In genomic region chr5:59025734-59026133, GRCh38 we compare ENCODE assay signal across 23 cellular contexts.
DNase-seq lines count a peak whose midpoint lies in the region; ATAC-seq and TF ChIP-seq lines count a peak whose summit lies in the region.
"Had no signal": no experiment of that assay in that cellular context is flagged by ENCODE, and none has a peak within 500 bp of the region (broad histone marks: within the 10 kb centered on the region; RNA-seq: fewer than 3 reads in every experiment).

No MANE protein-coding gene starts in this region.

- POLR2A ChIA-PET in Caco-2 (lab: Charles Lee): no interaction called here

- H3K27ac ChIP-seq in heart left ventricle (peak overlapping the region in 1 of 12 donors; percentile 41), psoas muscle (peak overlapping the region; percentile 52), Peyer's patch (no peak overlapping the region)
- H3K27ac ChIP-seq: epithelial cell of prostate, right lobe of liver, vagina had no signal

- CTCF ChIA-PET in Caco-2 (lab: Charles Lee): no interaction called here

- TF ChIP-seq CTCF in Caco-2 (IDR thresholded peaks at IDR 0.05; ENCODE audit: insufficient read depth in 1 of 2, low read depth in 1 of 2, low read length in 1 of 2, severe bottlenecking in 1 of 2, unreplicated experiment in 1 of 2) (no peak), heart left ventricle (IDR thresholded peaks at IDR 0.05) (no peak), psoas muscle (IDR thresholded peaks at IDR 0.05) (no peak), Peyer's patch (IDR thresholded peaks at IDR 0.05) (no peak)

- no peak overlapping the region for H3K4me3 Mint-ChIP-seq in Caco-2 (ENCODE audit: unreplicated experiment)
- peak overlapping the region in 1 of 2 donors; percentile 39 for H3K4me3 Mint-ChIP-seq in stimulated activated naive CD8-positive, alpha-beta T cell treated with anti-CD3 and anti-CD28 coated beads, Interleukin-15, amount 100 ng/mL, for 72 hours
- H3K4me3 Mint-ChIP-seq: activated naive CD4-positive, alpha-beta T cell treated with anti-CD3 and anti-CD28 coated beads, Interleukin-2, amount 10 ng/mL, durations not matched to agents 7 days and 5 days had no signal

- intact Hi-C loops in Caco-2 (cut with micrococcal nuclease; ENCODE audit: unreplicated experiment): no loop called here
- intact Hi-C loops in heart left ventricle (cut with DNase I): no loop called here
- intact Hi-C loops in psoas muscle (cut with DNase I): no loop called here

- TF ChIP-seq POLR2A in heart left ventricle (IDR thresholded peaks at IDR 0.05) (no peak), Peyer's patch (IDR thresholded peaks at IDR 0.05) (no peak)

- no peaks in the 10 kb centered on the region for H3K9me3 Mint-ChIP-seq in Caco-2 (ENCODE audit: unreplicated experiment)
- no peaks in the 10 kb centered on the region for H3K9me3 Mint-ChIP-seq in stimulated activated naive CD8-positive, alpha-beta T cell treated with anti-CD3 and anti-CD28 coated beads, Interleukin-15, amount 100 ng/mL, for 72 hours
- H3K9me3 Mint-ChIP-seq: activated T-cell treated with anti-CD3 and anti-CD28 coated beads, Interleukin-2, amount 50 U/mL, for 72 hours had no signal

- H3K27ac Mint-ChIP-seq in Caco-2 (ENCODE audit: unreplicated experiment): no peak overlapping the region
- H3K27ac Mint-ChIP-seq in stimulated activated naive CD8-positive, alpha-beta T cell treated with anti-CD3 and anti-CD28 coated beads, Interleukin-15, amount 100 ng/mL, for 72 hours: no peak overlapping the region
- H3K27ac Mint-ChIP-seq: activated naive CD4-positive, alpha-beta T cell treated with anti-CD3 and anti-CD28 coated beads, Interleukin-2, amount 10 ng/mL, durations not matched to agents 7 days and 5 days; activated T-cell treated with anti-CD3 and anti-CD28 coated beads, Interleukin-2, amount 50 U/mL, for 72 hours; naive thymus-derived CD4-positive, alpha-beta T cell; T-cell had no signal

- peaks cover 46% of the 10 kb centered on the region for H3K4me1 ChIP-seq in Caco-2
- H3K4me1 ChIP-seq in heart left ventricle: peaks cover 0 to 15% (median 0%) of the 10 kb centered on the region in 12 donors
- H3K4me1 ChIP-seq in psoas muscle: peaks cover 40% of the 10 kb centered on the region
- no peaks in the 10 kb centered on the region for H3K4me1 ChIP-seq in Peyer's patch
- H3K4me1 ChIP-seq: right lobe of liver, vagina had no signal

- H3K4me3 ChIP-seq in Caco-2 (ENCODE audit: low read depth, low read length): no peak overlapping the region
- no peak overlapping the region for H3K4me3 ChIP-seq in heart left ventricle
- H3K4me3 ChIP-seq in psoas muscle: no peak overlapping the region
- H3K4me3 ChIP-seq in Peyer's patch: no peak overlapping the region
- H3K4me3 ChIP-seq: gastrocnemius medialis, right lobe of liver, vagina had no signal

- H3K36me3 ChIP-seq in Caco-2 (ENCODE audit: control insufficient read depth, insufficient read depth, low read length): no peaks in the 10 kb centered on the region
- peaks cover 0 to 7% (median 0%) of the 10 kb centered on the region in 9 donors for H3K36me3 ChIP-seq in heart left ventricle
- H3K36me3 ChIP-seq in psoas muscle (ENCODE audit: insufficient read depth in 1 of 2, low read depth in 1 of 2): peaks cover 5 to 12% of the 10 kb centered on the region in 2 donors
- no peaks in the 10 kb centered on the region for H3K36me3 ChIP-seq in Peyer's patch
- H3K36me3 ChIP-seq: gastrocnemius medialis, vagina had no signal

- peaks cover 46% of the 10 kb centered on the region for H3K4me1 Mint-ChIP-seq in Caco-2 (ENCODE audit: low read depth, unreplicated experiment)
- H3K4me1 Mint-ChIP-seq in stimulated activated naive CD8-positive, alpha-beta T cell treated with anti-CD3 and anti-CD28 coated beads, Interleukin-15, amount 100 ng/mL, for 72 hours: peaks cover 68% of the 10 kb centered on the region

- H3K27me3 Mint-ChIP-seq in Caco-2 (ENCODE audit: insufficient read depth, unreplicated experiment): no peaks in the 10 kb centered on the region
- no peaks in the 10 kb centered on the region for H3K27me3 Mint-ChIP-seq in stimulated activated naive CD8-positive, alpha-beta T cell treated with anti-CD3 and anti-CD28 coated beads, Interleukin-15, amount 100 ng/mL, for 72 hours
- H3K27me3 Mint-ChIP-seq: activated naive CD4-positive, alpha-beta T cell treated with anti-CD3 and anti-CD28 coated beads, Interleukin-2, amount 10 ng/mL, durations not matched to agents 7 days and 5 days; CD4-positive, alpha-beta memory T cell; naive thymus-derived CD4-positive, alpha-beta T cell; T-cell had no signal

- WGBS in heart left ventricle, 4 donors: 88 to 97% (median 95%) methylated on average over 1 of the region's 1 CpG
- 95 to 100% (median 97%) methylated on average over 1 of the region's 1 CpG for WGBS in psoas muscle, 3 donors

- DNase-seq in Caco-2 (peak; percentile 77 to 79), NCI-H69 (lab: John Stamatoyannopoulos, UW) (peak; percentile 36), heart left ventricle (no peak), psoas muscle (no peak), amniotic stem cell (lab: John Stamatoyannopoulos, UW) (no peak), Peyer's patch (no peak)
- DNase-seq in stimulated activated naive CD8-positive, alpha-beta T cell treated with anti-CD3 and anti-CD28 coated beads, Interleukin-15, amount 100 ng/mL, for 72 hours: no peak
- DNase-seq: activated naive CD4-positive, alpha-beta T cell treated with anti-CD3 and anti-CD28 coated beads, Interleukin-2, amount 10 ng/mL, durations not matched to agents 7 days and 5 days; activated T-cell treated with anti-CD3 and anti-CD28 coated beads, Interleukin-2, amount 50 U/mL, for 72 hours; aorta; CD4-positive, alpha-beta memory T cell; gastrocnemius medialis; KG1; kidney; naive thymus-derived CD4-positive, alpha-beta T cell; NCI-H1694; NCI-H526 treated with DMSO at 0.1 percent for 48 hours; right lobe of liver; SIG-M5; stimulated activated CD8-positive, alpha-beta memory T cell treated with anti-CD3 and anti-CD28 coated beads, Interleukin-4, amount 100 ng/mL, for 48 hours; T-cell had no signal

- peaks cover 99% of the 10 kb centered on the region for H3K36me3 Mint-ChIP-seq in Caco-2 (ENCODE audit: insufficient read depth, unreplicated experiment)

- H3K27me3 ChIP-seq in Caco-2 (replicated peaks; ENCODE audit: control insufficient read depth, insufficient read depth, low read length): no peaks in the 10 kb centered on the region
- H3K27me3 ChIP-seq in heart left ventricle: no peaks in the 10 kb centered on the region
- no peaks in the 10 kb centered on the region for H3K27me3 ChIP-seq in psoas muscle (ENCODE audit: insufficient read depth in 3 of 3, low read length in 2 of 3)
- H3K27me3 ChIP-seq in Peyer's patch: no peaks in the 10 kb centered on the region
- H3K27me3 ChIP-seq: gastrocnemius medialis, right lobe of liver, vagina had no signal

- ATAC-seq in heart left ventricle (peak; percentile 27 to 50 (median 40)), psoas muscle (no peak)
- ATAC-seq in stimulated activated naive CD8-positive, alpha-beta T cell treated with anti-CD3 and anti-CD28 coated beads, Interleukin-15, amount 100 ng/mL, for 72 hours: no peak
- ATAC-seq: activated T-cell treated with anti-CD3 and anti-CD28 coated beads, Interleukin-2, amount 50 U/mL, for 72 hours; gastrocnemius medialis; naive thymus-derived CD4-positive, alpha-beta T cell; T-cell had no signal

- BruUV-seq in Caco-2 (replicated peaks; lab: Mats Ljungman, UMichigan): no TSS peak

- H3K9me3 ChIP-seq in Caco-2 (no peaks in the 10 kb centered on the region), heart left ventricle (peaks cover 0 to 16% (median 0%) of the 10 kb centered on the region in 12 donors), psoas muscle (no peaks in the 10 kb centered on the region), Peyer's patch (no peaks in the 10 kb centered on the region)
- H3K9me3 ChIP-seq: gastrocnemius medialis, vagina had no signal

Comparison
In these comparisons a context has a peak if more than half of its experiments do, and no peak if none do; other contexts are left out.
1. DNase-seq: peak in Caco-2 (2 of 2) and NCI-H69 (single experiment); none in heart left ventricle (0 of 5), psoas muscle (0 of 2), stimulated activated naive CD8-positive, alpha-beta T cell treated with anti-CD3 and anti-CD28 coated beads, Interleukin-15, amount 100 ng/mL, for 72 hours (0 of 2), amniotic stem cell (single experiment) and Peyer's patch (0 of 3).
2. ATAC-seq: peak in heart left ventricle (4 of 4); none in psoas muscle (0 of 4) and stimulated activated naive CD8-positive, alpha-beta T cell treated with anti-CD3 and anti-CD28 coated beads, Interleukin-15, amount 100 ng/mL, for 72 hours (single experiment).